ENCODE assay signal across 22 cellular contexts in the genomic region with DNA sequence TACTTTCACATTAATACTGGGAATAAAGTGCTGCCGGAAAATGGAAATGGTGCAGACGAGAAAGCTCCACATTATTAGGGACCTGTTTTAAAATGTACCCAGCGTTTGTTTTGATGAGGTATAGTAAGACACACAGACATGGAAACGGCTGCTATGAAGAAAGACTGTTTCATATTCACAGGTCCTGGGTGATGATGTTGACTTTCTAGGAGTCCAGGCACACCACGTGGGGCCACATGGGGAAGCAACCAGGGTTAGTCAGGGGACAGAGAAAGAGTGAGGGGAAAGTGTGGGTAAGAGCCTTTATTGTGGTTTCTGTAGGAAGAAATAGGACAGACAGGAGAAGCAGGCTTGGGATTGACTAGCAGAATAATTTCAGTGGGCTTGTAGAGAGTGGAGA.
DNase-seq lines count a peak whose midpoint lies in the region; ATAC-seq, FAIRE-seq and TF ChIP-seq lines count a peak whose summit lies in the region.
"Had no signal": no experiment of that assay in that cellular context is flagged by ENCODE, and none has a peak within 500 bp of the region (broad histone marks: within the 10 kb centered on the region; RNA-seq: fewer than 3 reads in every experiment).

No MANE protein-coding gene starts in this region.

- no peaks in the 10 kb centered on the region for H3K27me3 ChIP-seq in BLaER1 treated with 17β-estradiol and CSF1 and Interleukin-3, amounts not matched to agents 10 nM and 100 nM
- no peaks in the 10 kb centered on the region; a peak in 1 of 4 replicates for H3K27me3 ChIP-seq in GM12878 (replicated peaks in 1 of 2; ENCODE audit: control insufficient read depth in 2 of 2, insufficient read depth in 2 of 2, low read length in 1 of 2)
- H3K27me3 ChIP-seq in prostate gland (replicated peaks; ENCODE audit: insufficient read depth): no peaks in the 10 kb centered on the region
- peaks cover 49% of the 10 kb centered on the region for H3K27me3 ChIP-seq in SK-N-SH (ENCODE audit: insufficient read depth)
- H3K27me3 ChIP-seq: MG63 had no signal

- peaks cover 34% of the 10 kb centered on the region for H3K4me1 Mint-ChIP-seq in nephron progenitor cell
- H3K4me1 Mint-ChIP-seq: CD4-positive, CD25-positive, alpha-beta regulatory T cell had no signal

- no peaks in the 10 kb centered on the region for H3K9me3 ChIP-seq in BLaER1 treated with 17β-estradiol and CSF1 and Interleukin-3, amounts not matched to agents 10 nM and 100 nM (replicated peaks in 1 of 11)
- H3K9me3 ChIP-seq in GM12878 (replicated peaks; ENCODE audit: control insufficient read depth, insufficient read depth, low read length) (no peaks in the 10 kb centered on the region), prostate gland (no peaks in the 10 kb centered on the region), SK-N-SH (no peaks in the 10 kb centered on the region)
- H3K9me3 ChIP-seq: Caco-2, MG63 had no signal

- H3K9me2 ChIP-seq in SK-N-SH: no peaks in the 10 kb centered on the region

- H3K4me1 ChIP-seq in BLaER1 treated with 17β-estradiol and CSF1 and Interleukin-3, amounts not matched to agents 10 nM and 100 nM: peaks cover 0 to 9% (median 6%) of the 10 kb centered on the region in 10 experiments; a peak in 13 of 20 replicates
- H3K4me1 ChIP-seq in GM12878 (ENCODE audit: control insufficient read depth, insufficient read depth, low read length) (no peaks in the 10 kb centered on the region), prostate gland (replicated peaks) (no peaks in the 10 kb centered on the region), SK-N-SH (ENCODE audit: control insufficient read depth in 1 of 2, insufficient read depth in 2 of 2, low read depth in 1 of 2, low read length in 1 of 2) (no peaks in the 10 kb centered on the region)
- H3K4me1 ChIP-seq: Caco-2 had no signal

- no peak overlapping the region for H3K9ac ChIP-seq in BLaER1 treated with 17β-estradiol and CSF1 and Interleukin-3, amounts not matched to agents 10 nM and 100 nM
- H3K9ac ChIP-seq in GM12878 (ENCODE audit: control insufficient read depth, insufficient read depth, low read length): no peak overlapping the region
- no peak overlapping the region for H3K9ac ChIP-seq in SK-N-SH

- no TSS peak for BruUV-seq in GM12878 (replicated peaks; lab: Mats Ljungman, UMichigan)

- peak overlapping the region; percentile 0 for H3K27ac Mint-ChIP-seq in nephron progenitor cell
- H3K27ac Mint-ChIP-seq: CD4-positive, CD25-positive, alpha-beta regulatory T cell had no signal

- SMC1A ChIA-PET in GM12878 (lab: Charles Lee; ENCODE audit: uncharacterized antibody, unreplicated experiment): interaction anchor here (1.3 to 1.5 kb wide), 3 partner anchors 8 to 105 kb away, joined by 3 to 5 read pairs (median 3); no protein-coding TSS in a partner anchor

- no peaks in the 10 kb centered on the region for H3K36me3 Mint-ChIP-seq in nephron progenitor cell (ENCODE audit: low read depth)
- H3K36me3 Mint-ChIP-seq: CD4-positive, CD25-positive, alpha-beta regulatory T cell had no signal

- no peaks in the 10 kb centered on the region for H3F3A ChIP-seq in SK-N-SH (replicated peaks; ENCODE audit: insufficient read depth)

- TF ChIP-seq EP300 in GM12878 (IDR thresholded peaks at IDR 0.05; ENCODE audit: borderline replicate concordance in 1 of 2, control insufficient read depth in 1 of 2, low read depth in 2 of 2, low read length in 2 of 2): no peak
- TF ChIP-seq EP300 in SK-N-SH (IDR thresholded peaks at IDR 0.05; ENCODE audit: borderline replicate concordance in 1 of 2, low read depth in 1 of 2, low read length in 1 of 2): no peak

- RAD21 ChIA-PET in GM12878 (lab: Charles Lee; ENCODE audit: unreplicated experiment): interaction anchor here (2.1 kb wide), 1 partner anchor 11 kb away, joined by 13 read pairs; no protein-coding TSS in a partner anchor

- no peak for TF ChIP-seq RAD21 in GM12878 (IDR thresholded peaks at IDR 0.05; ENCODE audit: insufficient read depth, low read depth, low read length)
- no peak for TF ChIP-seq RAD21 in SK-N-SH (IDR thresholded peaks at IDR 0.05; ENCODE audit: low read length)

- no peaks in the 10 kb centered on the region for H3K9me3 Mint-ChIP-seq in nephron progenitor cell
- H3K9me3 Mint-ChIP-seq: CD4-positive, CD25-positive, alpha-beta regulatory T cell had no signal

- H3K4me2 ChIP-seq in BLaER1 treated with 17β-estradiol and CSF1 and Interleukin-3, amounts not matched to agents 10 nM and 100 nM: peak overlapping the region in 8 of 11 experiments; percentile 6 to 41 (median 26); a peak in 11 of 22 replicates
- H3K4me2 ChIP-seq in GM12878 (ENCODE audit: control insufficient read depth, insufficient read depth): no peak overlapping the region
- no peak overlapping the region for H3K4me2 ChIP-seq in SK-N-SH
- H3K4me2 ChIP-seq: PC-9 had no signal

- in situ Hi-C loops in GM12878 (cut with MboI): no loop called here

- H3K27ac ChIP-seq in BLaER1 treated with 17β-estradiol and CSF1 and Interleukin-3, amounts not matched to agents 10 nM and 100 nM: no peak overlapping the region
- no peak overlapping the region for H3K27ac ChIP-seq in GM12878 (ENCODE audit: control insufficient read depth, insufficient read depth)
- no peak overlapping the region for H3K27ac ChIP-seq in prostate gland
- H3K27ac ChIP-seq in SK-N-SH (ENCODE audit: low read depth in 2 of 2, low read length in 1 of 2): no peak overlapping the region
- H3K27ac ChIP-seq: PC-9 had no signal

- H2AFZ ChIP-seq in GM12878 (ENCODE audit: control insufficient read depth, low read depth, low read length): no peak overlapping the region
- H2AFZ ChIP-seq in SK-N-SH (ENCODE audit: low read depth): no peak overlapping the region

- no peak for TF ChIP-seq POLR2A in GM12878 (IDR thresholded peaks at IDR 0.05; ENCODE audit: low read depth, low read length)
- TF ChIP-seq POLR2A in prostate gland (IDR thresholded peaks at IDR 0.05): no peak

- DNase-seq in OCI-M1 (lab: John Stamatoyannopoulos, UW): peak; percentile 30
- DNase-seq in GM12878 (ENCODE audit: low read depth, low spot score): no peak
- DNase-seq in nephron progenitor cell: no peak
- no peak for DNase-seq in prostate gland (ENCODE audit: low spot score)
- DNase-seq in NCI-H510A (lab: John Stamatoyannopoulos, UW): no peak
- no peak for DNase-seq in COLO829 (ENCODE audit: low spot score)
- no peak for DNase-seq in SK-N-SH
- DNase-seq: 8988T; Caco-2; CD4-positive, CD25-positive, alpha-beta regulatory T cell; GF-D8; IMR-90; Kasumi-1; MG63; NCI-H1105 treated with DMSO at 0.1 percent for 48 hours; NCI-H1694; NCI-H2081 treated with DMSO at 0.1 percent for 48 hours; NCI-H524; NCI-H82; PC-9 had no signal

- intact Hi-C loops in GM12878 (cut with micrococcal nuclease; ENCODE audit: unreplicated experiment): loop anchor here (2.0 to 10.0 kb wide), 3 partner anchors 551 to 1119 kb away; no protein-coding TSS in a partner anchor
- intact Hi-C loops in prostate gland (cut with DNase I): no loop called here

- ATAC-seq in GM12878: peak; percentile 36

- no peaks in the 10 kb centered on the region for H3K36me3 ChIP-seq in BLaER1 treated with 17β-estradiol and CSF1 and Interleukin-3, amounts not matched to agents 10 nM and 100 nM
- H3K36me3 ChIP-seq in GM12878 (ENCODE audit: control insufficient read depth in 2 of 2, insufficient read depth in 2 of 2, low read length in 1 of 2): no peaks in the 10 kb centered on the region
- H3K36me3 ChIP-seq in prostate gland: no peaks in the 10 kb centered on the region
- H3K36me3 ChIP-seq in SK-N-SH (replicated peaks in 1 of 2; ENCODE audit: control insufficient read depth in 1 of 2, insufficient read depth in 2 of 2, low read length in 1 of 2): no peaks in the 10 kb centered on the region
- H3K36me3 ChIP-seq: MG63 had no signal

- WGBS in GM12878 (ENCODE audit: insufficient coverage, insufficient replicate concordance, low lambda C conversion rate, missing lambda C conversion rate): 40% methylated on average over 5 of the region's 5 CpGs
- 45% methylated on average over 5 of the region's 5 CpGs for WGBS in prostate gland
- 20% methylated on average over 5 of the region's 5 CpGs for WGBS in SK-N-SH (ENCODE audit: low lambda C conversion rate)

- no peaks in the 10 kb centered on the region for H3K79me2 ChIP-seq in GM12878 (ENCODE audit: control insufficient read depth, insufficient read depth, low read length)
- H3K79me2 ChIP-seq in SK-N-SH (ENCODE audit: insufficient read depth): no peaks in the 10 kb centered on the region

- no peak overlapping the region for H3K4me3 ChIP-seq in BLaER1 treated with 17β-estradiol and CSF1 and Interleukin-3, amounts not matched to agents 10 nM and 100 nM
- H3K4me3 ChIP-seq in GM12878: no peak overlapping the region
- no peak overlapping the region for H3K4me3 ChIP-seq in prostate gland
- H3K4me3 ChIP-seq in SK-N-SH (ENCODE audit: low read depth in 2 of 2, low read length in 1 of 2): no peak overlapping the region
- H3K4me3 ChIP-seq: MG63, PC-9 had no signal

- no peak overlapping the region for H3K4me3 Mint-ChIP-seq in nephron progenitor cell
- H3K4me3 Mint-ChIP-seq: CD4-positive, CD25-positive, alpha-beta regulatory T cell had no signal

- H3K27me3 Mint-ChIP-seq in nephron progenitor cell (ENCODE audit: low read depth, poor library complexity): peaks cover 12% of the 10 kb centered on the region

- no peak for FAIRE-seq in GM12878 (lab: Jason Lieb, UNC)
- FAIRE-seq: HTR-8/SVneo had no signal

- CTCF ChIA-PET in GM12878 (lab: Yijun Ruan, JAX): interaction anchor here (0.9 to 3.8 kb wide), 10 partner anchors 10 to 558 kb away, joined by 3 to 24 read pairs (median 5); no protein-coding TSS in a partner anchor
- CTCF ChIA-PET in SK-N-SH (lab: Yijun Ruan, JAX): interaction anchor here (1.3 to 2.6 kb wide), 3 partner anchors 11 to 237 kb away, joined by 4 to 11 read pairs (median 9); no protein-coding TSS in a partner anchor

- H4K20me1 ChIP-seq in BLaER1 treated with 17β-estradiol and CSF1 and Interleukin-3, amounts not matched to agents 10 nM and 100 nM: no peaks in the 10 kb centered on the region
- H4K20me1 ChIP-seq in GM12878 (ENCODE audit: control insufficient read depth, insufficient read depth) (no peaks in the 10 kb centered on the region), SK-N-SH (ENCODE audit: insufficient read depth) (no peaks in the 10 kb centered on the region)

- TF ChIP-seq CTCF in GM12878 (IDR thresholded peaks at IDR 0.05 in 2 of 3, conservative IDR thresholded peaks at IDR 0.05 in 1 of 3; ENCODE audit: control insufficient read depth in 2 of 3, extremely low read depth in 1 of 3, insufficient read depth in 1 of 3, low read depth in 3 of 3, low read length in 3 of 3): no peak
- no peak for TF ChIP-seq CTCF in nephron progenitor cell (IDR thresholded peaks at IDR 0.05)
- no peak for TF ChIP-seq CTCF in prostate gland (IDR thresholded peaks at IDR 0.05)
- no peak for TF ChIP-seq CTCF in SK-N-SH (IDR thresholded peaks at IDR 0.05)

- POLR2A ChIA-PET in GM12878 (lab: Charles Lee): no interaction called here
- POLR2A ChIA-PET in SK-N-SH (lab: Yijun Ruan, JAX): no interaction called here

TF ChIP-seq in GM12878, 131 proteins besides CTCF, POLR2A, EP300 and RAD21 (continues in another document):
- TF ChIP-seq CREM (IDR thresholded peaks at IDR 0.05; ENCODE audit: low read depth): no peak

Comparison
In these comparisons a context has a peak if more than half of its experiments do, and no peak if none do; other contexts are left out.
1. H3K4me2 ChIP-seq: peak in BLaER1 treated with 17β-estradiol and CSF1 and Interleukin-3, amounts not matched to agents 10 nM and 100 nM (8 of 11); none in GM12878 (single experiment) and SK-N-SH (single experiment).